ENCODE assay signal across 34 cellular contexts in the genomic region with DNA sequence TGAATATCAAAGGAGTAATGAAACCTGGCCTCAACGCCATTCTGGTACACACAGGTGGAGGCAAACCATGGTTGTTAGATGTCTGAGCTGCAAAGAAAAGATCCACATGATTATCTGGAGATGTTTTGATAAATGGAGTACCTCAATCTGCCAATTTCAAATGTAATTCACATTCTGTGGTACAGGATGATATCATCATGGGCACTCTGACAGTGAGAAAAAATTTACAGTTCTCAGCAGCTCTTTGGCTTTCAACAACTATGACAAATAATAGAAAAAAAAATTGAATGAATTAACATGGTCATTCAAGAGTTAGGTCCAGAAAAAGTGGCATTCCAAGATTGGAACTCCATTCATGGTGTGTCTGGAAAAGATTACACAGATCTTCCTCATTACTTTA.
"Had no signal": no experiment of that assay in that cellular context is flagged by ENCODE, and none has a peak within 500 bp of the region (broad histone marks: within the 10 kb centered on the region; RNA-seq: fewer than 3 reads in every experiment).

No MANE protein-coding gene starts in this region.

- H3K9ac ChIP-seq: KMS-11 had no signal

- H3K27me3 ChIP-seq: brain microvascular endothelial cell, SJCRH30 had no signal

- H3K4me1 ChIP-seq: SJCRH30 had no signal

- H3K36me3 ChIP-seq: brain microvascular endothelial cell, SJCRH30 had no signal

- H3K27ac ChIP-seq: brain microvascular endothelial cell, KMS-11, SJCRH30, SK-N-MC, VCaP had no signal

- H3K9me3 ChIP-seq: SJCRH30 had no signal

- H3K4me3 ChIP-seq: SJCRH30, SK-N-MC had no signal

- ATAC-seq: activated CD8-positive, alpha-beta memory T cell treated with anti-CD3 and anti-CD28 coated beads, Interleukin-2, amount 10 ng/mL, durations not matched to agents 7 days and 5 days; Panc1 had no signal

- DNase-seq: activated B cell treated with CpG ODN at 0.5 μM for 24 hours; activated CD4-positive, alpha-beta memory T cell treated with anti-CD3 and anti-CD28 coated beads, Interleukin-2, amount 10 ng/mL, durations not matched to agents 7 days and 5 days; activated CD4-positive, alpha-beta T cell treated with anti-CD3 and anti-CD28 coated beads for 48 hours; activated CD4-positive, CD25-positive, alpha-beta regulatory T cell treated with anti-CD3 and anti-CD28 coated beads, Interleukin-2, amount 50 U/mL, for 72 hours; activated CD8-positive, alpha-beta memory T cell treated with anti-CD3 and anti-CD28 coated beads for 24 hours; activated CD8-positive, alpha-beta memory T cell treated with anti-CD3 and anti-CD28 coated beads, Interleukin-2, amount 10 ng/mL, durations not matched to agents 7 days and 5 days; activated CD8-positive, alpha-beta memory T cell treated with anti-CD3 and anti-CD28 coated beads, Interleukin-2, amount 50 U/mL, for 48 hours; activated effector memory CD4-positive, alpha-beta T cell treated with Interleukin-2 at 50 U/mL for 16 hours; activated naive CD4-positive, alpha-beta T cell treated with anti-CD3 and anti-CD28 coated beads, Interleukin-2, amount 50 U/mL, for 16 hours; activated naive CD8-positive, alpha-beta T cell treated with anti-CD3 and anti-CD28 coated beads for 36 hours; activated T-cell treated with anti-CD3 and anti-CD28 coated beads, Interleukin-2, amount 50 U/mL, for 48 hours; amniotic stem cell; aorta; brain microvascular endothelial cell; central memory CD4-positive, alpha-beta T cell; NCI-H1092 treated with DMSO at 0.1 percent for 48 hours; NCI-H1417; NCI-H146; NCI-H187; NCI-H2029 treated with DMSO at 0.1 percent for 48 hours; NCI-H2107; NCI-H2171; NCI-H510A; NCI-H526; NCI-H748 treated with DMSO at 0.1 percent for 48 hours; SHP77; SJCRH30; SW 1271; T-helper 1 cell; T-helper 9 cell had no signal

- H3K4me2 ChIP-seq: KMS-11 had no signal
